In genomic region chr7:158389514-158390425, GRCh38 we compare ENCODE assay signal across 17 cellular contexts.
DNase-seq lines count a peak whose midpoint lies in the region; ATAC-seq and TF ChIP-seq lines count a peak whose summit lies in the region.
"Had no signal": no experiment of that assay in that cellular context is flagged by ENCODE, and none has a peak within 500 bp of the region (broad histone marks: within the 10 kb centered on the region; RNA-seq: fewer than 3 reads in every experiment).

No MANE protein-coding gene starts in this region.

- H3K4me1 ChIP-seq in lower lobe of right lung (no peaks in the 10 kb centered on the region), neuronal stem cell (ENCODE audit: control insufficient read depth in 2 of 2, insufficient read depth in 1 of 2, low read depth in 1 of 2, low read length in 2 of 2) (peaks cover 0 to 4% of the 10 kb centered on the region in 2 donors), spleen (no peaks in the 10 kb centered on the region), hepatocyte (ENCODE audit: insufficient read depth) (no peaks in the 10 kb centered on the region)
- H3K4me1 ChIP-seq: Caco-2, HAP-1 had no signal

- H3K4me3 Mint-ChIP-seq in glutamatergic neuron (ENCODE audit: unreplicated experiment), result no peak overlapping the region
- no peak overlapping the region for H3K4me3 Mint-ChIP-seq in osteocyte (ENCODE audit: unreplicated experiment)
- H3K4me3 Mint-ChIP-seq: CD8-positive, alpha-beta T cell; HFFc6 had no signal

- H3K4me1 Mint-ChIP-seq in glutamatergic neuron (ENCODE audit: low read depth, unreplicated experiment) (peaks cover 37% of the 10 kb centered on the region), osteocyte (ENCODE audit: unreplicated experiment) (no peaks in the 10 kb centered on the region)

- no peak for TF ChIP-seq CTCF in glutamatergic neuron (IDR thresholded peaks at IDR 0.05; ENCODE audit: partially characterized antibody, unreplicated experiment)
- no peak for TF ChIP-seq CTCF in lower lobe of right lung (IDR thresholded peaks at IDR 0.05)
- TF ChIP-seq CTCF in spleen (IDR thresholded peaks at IDR 0.05 in 8 of 11, conservative IDR thresholded peaks at IDR 0.05 in 3 of 11), result no peak
- no peak for TF ChIP-seq CTCF in hepatocyte (IDR thresholded peaks at IDR 0.05; ENCODE audit: poor library complexity)
- TF ChIP-seq CTCF in osteocyte (IDR thresholded peaks at IDR 0.05), result no peak

- H3K36me3 Mint-ChIP-seq in glutamatergic neuron (ENCODE audit: unreplicated experiment), result peaks cover 4% of the 10 kb centered on the region
- no peaks in the 10 kb centered on the region for H3K36me3 Mint-ChIP-seq in activated naive CD4-positive, alpha-beta T cell treated with anti-CD3 and anti-CD28 coated beads, Interleukin-2, amount 50 U/mL, for 72 hours
- H3K36me3 Mint-ChIP-seq in osteocyte (ENCODE audit: unreplicated experiment), result no peaks in the 10 kb centered on the region
- H3K36me3 Mint-ChIP-seq: CD8-positive, alpha-beta T cell had no signal

- H3K9me2 ChIP-seq in hepatocyte (replicated peaks; ENCODE audit: insufficient read depth), result no peaks in the 10 kb centered on the region

- H3K79me2 ChIP-seq in hepatocyte, result no peaks in the 10 kb centered on the region

- H2BK12ac ChIP-seq in neuronal stem cell (ENCODE audit: low read length), result no peak overlapping the region

- H3K9me3 ChIP-seq in lower lobe of right lung, result no peaks in the 10 kb centered on the region
- H3K9me3 ChIP-seq in neuronal stem cell (replicated peaks in 1 of 2; ENCODE audit: control insufficient read depth in 2 of 2, insufficient read depth in 1 of 2, low read depth in 1 of 2, low read length in 2 of 2), result peaks cover 0 to 2% of the 10 kb centered on the region in 2 donors
- no peaks in the 10 kb centered on the region for H3K9me3 ChIP-seq in spleen
- H3K9me3 ChIP-seq in hepatocyte (ENCODE audit: low read depth), result no peaks in the 10 kb centered on the region
- H3K9me3 ChIP-seq: Caco-2, HAP-1 had no signal

- H2AFZ ChIP-seq in neuronal stem cell (ENCODE audit: low read length) (no peak overlapping the region), hepatocyte (no peak overlapping the region)

- H3K18ac ChIP-seq in neuronal stem cell (ENCODE audit: low read length), result no peak overlapping the region

- H4K20me1 ChIP-seq in hepatocyte (ENCODE audit: insufficient read depth, poor library complexity, severe bottlenecking), result no peaks in the 10 kb centered on the region

- no peak overlapping the region for H3K4me2 ChIP-seq in neuronal stem cell (ENCODE audit: insufficient read depth, low read length, poor library complexity, severe bottlenecking)
- H3K4me2 ChIP-seq in hepatocyte, result no peak overlapping the region

- no peaks in the 10 kb centered on the region for H3K36me3 ChIP-seq in lower lobe of right lung
- no peaks in the 10 kb centered on the region for H3K36me3 ChIP-seq in neuronal stem cell (replicated peaks in 1 of 2; ENCODE audit: control insufficient read depth in 2 of 2, insufficient read depth in 2 of 2, low read length in 2 of 2)
- no peaks in the 10 kb centered on the region for H3K36me3 ChIP-seq in spleen
- no peaks in the 10 kb centered on the region for H3K36me3 ChIP-seq in hepatocyte (replicated peaks; ENCODE audit: insufficient read depth, low read depth)
- H3K36me3 ChIP-seq: HAP-1 had no signal

- no peak overlapping the region for H3K4ac ChIP-seq in neuronal stem cell (ENCODE audit: low read length)

- no peak overlapping the region for H3K9ac ChIP-seq in neuronal stem cell (ENCODE audit: low read depth, low read length, poor library complexity)

- no peak overlapping the region for H2BK120ac ChIP-seq in neuronal stem cell (ENCODE audit: low read depth, low read length)

- H3K4me3 ChIP-seq in lower lobe of right lung (no peak overlapping the region), neuronal stem cell (ENCODE audit: low read length in 2 of 2) (no peak overlapping the region), spleen (no peak overlapping the region), hepatocyte (no peak overlapping the region)
- H3K4me3 ChIP-seq: HAP-1 had no signal

- H2BK15ac ChIP-seq in neuronal stem cell (ENCODE audit: low read length), result no peak overlapping the region

- H3K27ac Mint-ChIP-seq in glutamatergic neuron (ENCODE audit: unreplicated experiment) (peak overlapping the region; percentile 15), osteocyte (ENCODE audit: unreplicated experiment) (no peak overlapping the region)
- H3K27ac Mint-ChIP-seq in activated naive CD4-positive, alpha-beta T cell treated with anti-CD3 and anti-CD28 coated beads, Interleukin-2, amount 50 U/mL, for 72 hours, result no peak overlapping the region
- H3K27ac Mint-ChIP-seq: CD8-positive, alpha-beta T cell; HFFc6 had no signal

- peaks cover 24% of the 10 kb centered on the region for H3K9me3 Mint-ChIP-seq in glutamatergic neuron (ENCODE audit: unreplicated experiment)
- no peaks in the 10 kb centered on the region for H3K9me3 Mint-ChIP-seq in activated naive CD4-positive, alpha-beta T cell treated with anti-CD3 and anti-CD28 coated beads, Interleukin-2, amount 50 U/mL, for 72 hours
- H3K9me3 Mint-ChIP-seq in osteocyte (ENCODE audit: unreplicated experiment), result peaks cover 10% of the 10 kb centered on the region
- H3K9me3 Mint-ChIP-seq: CD8-positive, alpha-beta T cell had no signal

- H3K27me3 Mint-ChIP-seq in glutamatergic neuron (ENCODE audit: unreplicated experiment) (peaks cover 22% of the 10 kb centered on the region), osteocyte (ENCODE audit: unreplicated experiment) (no peaks in the 10 kb centered on the region)

- peak overlapping the region; percentile 56 for H4K91ac ChIP-seq in neuronal stem cell (ENCODE audit: low read depth, low read length, poor library complexity)

- H2BK5ac ChIP-seq in neuronal stem cell (ENCODE audit: low read length), result no peak overlapping the region

- WGBS in neuronal stem cell (ENCODE audit: extremely low coverage in 2 of 2, insufficient read length in 2 of 2, insufficient replicate concordance in 1 of 2), 2 donors, result no CpG with 5 or more reads among the region's 35 CpGs
- WGBS in spleen, 5 donors, result 77 to 85% (median 79%) methylated on average over 30 to 35 of the region's 35 CpGs
- 85% methylated on average over 35 of the region's 35 CpGs for WGBS in hepatocyte (ENCODE audit: low lambda C conversion rate, missing lambda C conversion rate)

- TF ChIP-seq POLR2A in spleen (IDR thresholded peaks at IDR 0.05), result no peak

- peak overlapping the region; percentile 25 for H3K23ac ChIP-seq in neuronal stem cell (ENCODE audit: low read depth, low read length, poor library complexity)

- H4K8ac ChIP-seq in neuronal stem cell (ENCODE audit: low read depth, low read length), result no peak overlapping the region

- no peak overlapping the region for H2AK5ac ChIP-seq in neuronal stem cell (ENCODE audit: low read depth, low read length)

- DNase-seq in glutamatergic neuron, result no peak
- DNase-seq in lower lobe of right lung, result peak; percentile 39
- no peak for DNase-seq in neuronal stem cell (ENCODE audit: low spot score)
- peak; percentile 66 for DNase-seq in spleen
- no peak for DNase-seq in hepatocyte (ENCODE audit: low spot score)
- no peak for DNase-seq in GDM1 (lab: John Stamatoyannopoulos, UW)
- no peak for DNase-seq in activated naive CD4-positive, alpha-beta T cell treated with anti-CD3 and anti-CD28 coated beads, Interleukin-2, amount 50 U/mL, for 72 hours (ENCODE audit: low spot score in 2 of 2)
- no peak for DNase-seq in osteocyte (ENCODE audit: extremely low spot score, unreplicated experiment)
- DNase-seq: C1 segment of cervical spinal cord; Caco-2; CD8-positive, alpha-beta T cell; DMS153; DND-41; GF-D8; GOT3; HFFc6 had no signal

- H3K27me3 ChIP-seq in lower lobe of right lung (ENCODE audit: low read depth) (peaks cover 9% of the 10 kb centered on the region), neuronal stem cell (ENCODE audit: control insufficient read depth in 3 of 3, insufficient read depth in 3 of 3, low read depth in 1 of 3, low read length in 3 of 3) (no peaks in the 10 kb centered on the region), spleen (replicated peaks in 1 of 7) (peaks cover 0 to 24% (median 0%) of the 10 kb centered on the region in 7 donors), hepatocyte (no peaks in the 10 kb centered on the region)

- H3K27ac ChIP-seq in lower lobe of right lung (no peak overlapping the region), neuronal stem cell (replicated peaks; ENCODE audit: low read length) (no peak overlapping the region), spleen (no peak overlapping the region), hepatocyte (no peak overlapping the region)

- H3K79me1 ChIP-seq in neuronal stem cell (ENCODE audit: low read depth, low read length), result no peaks in the 10 kb centered on the region

- intact Hi-C loops in lower lobe of right lung (cut with DNase I) (no loop called here), spleen (cut with DNase I; ENCODE audit: low total_unique reads) (no loop called here)

- no peak overlapping the region for H3K14ac ChIP-seq in neuronal stem cell (ENCODE audit: low read length)

- no peak for ATAC-seq in lower lobe of right lung
- ATAC-seq in activated naive CD4-positive, alpha-beta T cell treated with anti-CD3 and anti-CD28 coated beads, Interleukin-2, amount 50 U/mL, for 72 hours, result no peak
- ATAC-seq: CD8-positive, alpha-beta T cell had no signal

Comparison
In these comparisons a context has a peak if more than half of its experiments do, and no peak if none do; other contexts are left out.
1. DNase-seq: peak in lower lobe of right lung (single experiment) and spleen (single experiment); none in glutamatergic neuron (single experiment), neuronal stem cell (single experiment), hepatocyte (single experiment), GDM1 (single experiment), activated naive CD4-positive, alpha-beta T cell treated with anti-CD3 and anti-CD28 coated beads, Interleukin-2, amount 50 U/mL, for 72 hours (0 of 2) and osteocyte (single experiment).